17 cellular contexts compared by ENCODE assay signal in genomic region chr6:151958332-151958731, GRCh38.
DNase-seq lines count a peak whose midpoint lies in the region; ATAC-seq, FAIRE-seq and TF ChIP-seq lines count a peak whose summit lies in the region.
"Had no signal": no experiment of that assay in that cellular context is flagged by ENCODE, and none has a peak within 500 bp of the region (broad histone marks: within the 10 kb centered on the region; RNA-seq: fewer than 3 reads in every experiment).

No MANE protein-coding gene starts in this region.

- no peak overlapping the region for H2AFZ ChIP-seq in HepG2 (ENCODE audit: low read length)

- no peak overlapping the region for H3K4me2 ChIP-seq in HepG2 (ENCODE audit: low read depth, low read length)

- TF ChIP-seq EP300 in HepG2 (IDR thresholded peaks at IDR 0.05; ENCODE audit: low read depth in 2 of 2, low read length in 2 of 2) (no peak), HepG2 (CRISPR knock-in tag; IDR thresholded peaks at IDR 0.05; ENCODE audit: borderline replicate concordance) (no peak)

- 0 out of 5 replicates have a peak, but pooled peaks cover 0 to 1% of the 10 kb centered on the region in 2 experiments for H3K27me3 ChIP-seq in HepG2 (ENCODE audit: control insufficient read depth in 1 of 2, insufficient read depth in 2 of 2, low read length in 2 of 2)
- no peaks in the 10 kb centered on the region for H3K27me3 ChIP-seq in right lobe of liver
- H3K27me3 ChIP-seq in upper lobe of right lung: no peaks in the 10 kb centered on the region
- H3K27me3 ChIP-seq: vagina had no signal

- CTCF ChIA-PET in HepG2 (lab: Yijun Ruan, JAX; ENCODE audit: low intra/inter-chr PET ratio, low total read pairs) (no interaction called here), RWPE1 (lab: Yijun Ruan, JAX) (interaction anchor here (0.5 to 1.0 kb wide), 3 partner anchors 166 to 454 kb away, joined by 3 read pairs; no protein-coding TSS in a partner anchor)

- DNase-seq in HepG2 (ENCODE audit: low spot score): no peak
- no peak for DNase-seq in right lobe of liver
- peak; percentile 16 for DNase-seq in RWPE1 (ENCODE audit: low spot score)
- DNase-seq in fibroblast of peridontal ligament (ENCODE audit: extremely low read depth): peak; percentile 84
- no peak for DNase-seq in upper lobe of right lung
- DNase-seq in SIG-M5 (lab: John Stamatoyannopoulos, UW): no peak
- DNase-seq: ACHN; activated T-cell treated with anti-CD3 and anti-CD28 coated beads for 4 hours; amygdala; DMS79; effector memory CD8-positive, alpha-beta T cell; NCI-H526 treated with DMSO at 0.1 percent for 48 hours; nucleus accumbens had no signal

- TF ChIP-seq RAD21 in HepG2 (CRISPR knock-in tag; IDR thresholded peaks at IDR 0.05): no peak

- 14% methylated on average over 2 of the region's 2 CpGs for WGBS in HepG2 (ENCODE audit: low lambda C conversion rate)
- 41% methylated on average over 2 of the region's 2 CpGs for WGBS in right lobe of liver (ENCODE audit: insufficient coverage, low coverage, low lambda C conversion rate, missing lambda C conversion rate)

- H3K4me1 ChIP-seq in HepG2 (ENCODE audit: insufficient read depth, low read length) (peaks cover 13% of the 10 kb centered on the region), right lobe of liver (peaks cover 0 to 4% (median 0%) of the 10 kb centered on the region in 4 donors), upper lobe of right lung (no peaks in the 10 kb centered on the region)

- TF ChIP-seq POLR2A in HepG2 (IDR thresholded peaks at IDR 0.05; ENCODE audit: insufficient read depth in 1 of 2, low read depth in 2 of 2, low read length in 2 of 2) (no peak), right lobe of liver (IDR thresholded peaks at IDR 0.05) (no peak)

- H3K36me3 ChIP-seq in HepG2 (replicated peaks in 1 of 2; ENCODE audit: control insufficient read depth in 1 of 2, insufficient read depth in 2 of 2, low read length in 2 of 2) (no peaks in the 10 kb centered on the region), right lobe of liver (no peaks in the 10 kb centered on the region), upper lobe of right lung (no peaks in the 10 kb centered on the region)

- no peak for FAIRE-seq in HepG2 (lab: Jason Lieb, UNC)

- no peak overlapping the region for H3K9ac ChIP-seq in HepG2 (ENCODE audit: insufficient read depth, low read depth, low read length)

- H4K20me1 ChIP-seq in HepG2 (ENCODE audit: insufficient read depth, low read length): no peaks in the 10 kb centered on the region

- no TSS peak for BruUV-seq in HepG2 (replicated peaks; lab: Mats Ljungman, UMichigan)

- no peak for TF ChIP-seq CTCF in HepG2 (CRISPR knock-in tag; IDR thresholded peaks at IDR 0.05)
- TF ChIP-seq CTCF in right lobe of liver (IDR thresholded peaks at IDR 0.05): no peak
- TF ChIP-seq CTCF in RWPE1 (conservative IDR thresholded peaks at IDR 0.05; ENCODE audit: low read depth): no peak
- no peak for TF ChIP-seq CTCF in upper lobe of right lung (IDR thresholded peaks at IDR 0.05)

- POLR2A ChIA-PET in HepG2 (lab: Yijun Ruan, JAX) (no interaction called here), RWPE1 (lab: Yijun Ruan, JAX; ENCODE audit: low non-redundant PET) (no interaction called here)

- H3K9me3 ChIP-seq in HepG2 (ENCODE audit: low read length): no peaks in the 10 kb centered on the region
- no peaks in the 10 kb centered on the region for H3K9me3 ChIP-seq in right lobe of liver
- H3K9me3 ChIP-seq in upper lobe of right lung: no peaks in the 10 kb centered on the region
- H3K9me3 ChIP-seq: vagina had no signal

- H3K79me2 ChIP-seq in HepG2 (ENCODE audit: insufficient read depth, low read length): no peaks in the 10 kb centered on the region

- H3K4me3 ChIP-seq in HepG2 (replicated peaks in 1 of 3; ENCODE audit: insufficient read depth in 1 of 3, low read depth in 2 of 3, low read length in 3 of 3) (no peak overlapping the region), right lobe of liver (no peak overlapping the region), upper lobe of right lung (no peak overlapping the region)
- H3K4me3 ChIP-seq: vagina had no signal

- no peak overlapping the region for H3K27ac ChIP-seq in HepG2 (ENCODE audit: extremely low read length, insufficient read depth, low read length)
- no peak overlapping the region for H3K27ac ChIP-seq in right lobe of liver
- H3K27ac ChIP-seq in RWPE1: no peak overlapping the region
- H3K27ac ChIP-seq in upper lobe of right lung: no peak overlapping the region
- H3K27ac ChIP-seq: vagina had no signal

- intact Hi-C loops in HepG2 (cut with micrococcal nuclease; ENCODE audit: unreplicated experiment) (no loop called here), right lobe of liver (cut with DNase I) (no loop called here), upper lobe of right lung (cut with DNase I) (no loop called here)

- in situ Hi-C loops in HepG2 (cut with HindIII; ENCODE audit: extremely low pct_ligation_motif_present, low pct_unique_long_range_greater_than_20kb): no loop called here

- ATAC-seq in HepG2 (no peak), right lobe of liver (no peak), upper lobe of right lung (peak; percentile 28), GM18861 (IDR thresholded peaks at IDR 0.05; ENCODE audit: unreplicated experiment) (no peak), GM19324 (IDR thresholded peaks at IDR 0.05; ENCODE audit: low FRiP score, unreplicated experiment) (no peak)
- ATAC-seq: effector memory CD8-positive, alpha-beta T cell; WTC11 had no signal

TF ChIP-seq in HepG2, 621 proteins besides CTCF, POLR2A, EP300 and RAD21:
- peak; percentile 28; the same call in 1 of the 2 replicates for TF ChIP-seq CEBPB (IDR thresholded peaks at IDR 0.05; ENCODE audit: borderline replicate concordance, low read depth, low read length)
- TF ChIP-seq ZIK1 (CRISPR knock-in tag; IDR thresholded peaks at IDR 0.05; ENCODE audit: borderline replicate concordance, low read depth): no peak

Comparison
In these comparisons a context has a peak if more than half of its experiments do, and no peak if none do; other contexts are left out.
1. DNase-seq: peak in RWPE1 (single experiment) and fibroblast of peridontal ligament (single experiment); none in HepG2 (single experiment), right lobe of liver (0 of 3), upper lobe of right lung (single experiment) and SIG-M5 (single experiment).